9 cellular contexts compared by ENCODE assay signal in genomic region chr7:14457567-14458453, GRCh38.
DNase-seq lines count a peak whose midpoint lies in the region; ATAC-seq and TF ChIP-seq lines count a peak whose summit lies in the region.
"Had no signal": no experiment of that assay in that cellular context is flagged by ENCODE, and none has a peak within 500 bp of the region (broad histone marks: within the 10 kb centered on the region; RNA-seq: fewer than 3 reads in every experiment).

No MANE protein-coding gene starts in this region.

- H3K36me3 ChIP-seq in endocrine pancreas (ENCODE audit: control insufficient read depth, insufficient read depth, low read length): no peaks in the 10 kb centered on the region

- no peak overlapping the region for H3K9ac ChIP-seq in endocrine pancreas (ENCODE audit: control insufficient read depth, insufficient read depth, low read length)

- H3K4me1 ChIP-seq in endocrine pancreas (ENCODE audit: control insufficient read depth, insufficient read depth, low read length): peaks cover 5% of the 10 kb centered on the region

- no peaks in the 10 kb centered on the region for H3K36me3 Mint-ChIP-seq in activated CD4-positive, alpha-beta T cell treated with anti-CD3 and anti-CD28 coated beads for 36 hours (ENCODE audit: low read depth)
- no peaks in the 10 kb centered on the region for H3K36me3 Mint-ChIP-seq in WTC11
- no peaks in the 10 kb centered on the region for H3K36me3 Mint-ChIP-seq in stimulated activated effector memory CD8-positive, alpha-beta T cell treated with anti-CD3 and anti-CD28 coated beads, Interleukin-12 subunit alpha, Interleukin-12 subunit beta, amount 100 ng/mL, for 72 hours

- H3K4me3 ChIP-seq in endocrine pancreas (ENCODE audit: control insufficient read depth, insufficient read depth, low read length): peak overlapping the region; percentile 35
- H3K4me3 ChIP-seq: skin epidermis had no signal

- ATAC-seq in activated CD4-positive, alpha-beta T cell treated with anti-CD3 and anti-CD28 coated beads for 36 hours: no peak
- peak; percentile 86 for ATAC-seq in HG03342 (IDR thresholded peaks at IDR 0.05; ENCODE audit: unreplicated experiment)
- ATAC-seq in WTC11: peak; percentile 81
- no peak for ATAC-seq in stimulated activated effector memory CD8-positive, alpha-beta T cell treated with anti-CD3 and anti-CD28 coated beads, Interleukin-12 subunit alpha, Interleukin-12 subunit beta, amount 100 ng/mL, for 72 hours

- peaks cover 2% of the 10 kb centered on the region for H3K9me3 Mint-ChIP-seq in activated CD4-positive, alpha-beta T cell treated with anti-CD3 and anti-CD28 coated beads for 36 hours (ENCODE audit: low read depth)
- H3K9me3 Mint-ChIP-seq in WTC11: peaks cover 6% of the 10 kb centered on the region
- H3K9me3 Mint-ChIP-seq in stimulated activated effector memory CD8-positive, alpha-beta T cell treated with anti-CD3 and anti-CD28 coated beads, Interleukin-12 subunit alpha, Interleukin-12 subunit beta, amount 100 ng/mL, for 72 hours: no peaks in the 10 kb centered on the region

- intact Hi-C loops in activated CD4-positive, alpha-beta T cell treated with anti-CD3 and anti-CD28 coated beads for 36 hours (cut with DNase I, micrococcal nuclease): loop anchor here (1.0 to 5.0 kb wide), 4 partner anchors 466 to 1821 kb away; no protein-coding TSS in a partner anchor

- H3K9me3 ChIP-seq in endocrine pancreas (ENCODE audit: control insufficient read depth, low read length): no peaks in the 10 kb centered on the region

- H3K27me3 Mint-ChIP-seq in activated CD4-positive, alpha-beta T cell treated with anti-CD3 and anti-CD28 coated beads for 36 hours: no peaks in the 10 kb centered on the region
- H3K27me3 Mint-ChIP-seq in WTC11 (ENCODE audit: low read depth): no peaks in the 10 kb centered on the region

- CTCF ChIA-PET in activated CD4-positive, alpha-beta T cell treated with anti-CD3 and anti-CD28 coated beads for 36 hours (lab: Charles Lee): interaction anchor here (0.7 to 1.8 kb wide), 10 partner anchors 9 to 1176 kb away, joined by 3 to 10 read pairs (median 3); no protein-coding TSS in a partner anchor
- CTCF ChIA-PET in WTC11 (lab: Charles Lee): interaction anchor here (1.4 kb wide), 2 partner anchors 234 to 469 kb away, joined by 4 to 8 read pairs; partner anchors contain the start of gene ETV1

- no peaks in the 10 kb centered on the region for H3K4me1 Mint-ChIP-seq in activated CD4-positive, alpha-beta T cell treated with anti-CD3 and anti-CD28 coated beads for 36 hours
- peaks cover 10% of the 10 kb centered on the region; the same call in 1 of the 2 replicates for H3K4me1 Mint-ChIP-seq in WTC11
- no peaks in the 10 kb centered on the region for H3K4me1 Mint-ChIP-seq in stimulated activated effector memory CD8-positive, alpha-beta T cell treated with anti-CD3 and anti-CD28 coated beads, Interleukin-12 subunit alpha, Interleukin-12 subunit beta, amount 100 ng/mL, for 72 hours

- H3K27me3 ChIP-seq in endocrine pancreas (ENCODE audit: control insufficient read depth, insufficient read depth, low read length): no peaks in the 10 kb centered on the region

- H3K27ac Mint-ChIP-seq in activated CD4-positive, alpha-beta T cell treated with anti-CD3 and anti-CD28 coated beads for 36 hours: no peak overlapping the region
- H3K27ac Mint-ChIP-seq in WTC11: no peak overlapping the region
- H3K27ac Mint-ChIP-seq in stimulated activated effector memory CD8-positive, alpha-beta T cell treated with anti-CD3 and anti-CD28 coated beads, Interleukin-12 subunit alpha, Interleukin-12 subunit beta, amount 100 ng/mL, for 72 hours: no peak overlapping the region

- peak; percentile 79 for TF ChIP-seq CTCF in WTC11 (IDR thresholded peaks at IDR 0.05)

- peak; percentile 61 for DNase-seq in activated CD4-positive, alpha-beta T cell treated with anti-CD3 and anti-CD28 coated beads for 36 hours
- DNase-seq in activated CD4-positive, alpha-beta T cell treated with anti-CD3 and anti-CD28 coated beads for 1 hour: no peak
- DNase-seq in NCI-H345 treated with DMSO at 0.1 percent for 48 hours (lab: John Stamatoyannopoulos, UW; ENCODE audit: unreplicated experiment) (peak; percentile 27), WTC11 (ENCODE audit: low spot score) (peak; percentile 69), lung microvascular endothelial cell (ENCODE audit: low read depth in 2 of 2) (peak; percentile 81 to 87)
- DNase-seq in stimulated activated effector memory CD8-positive, alpha-beta T cell treated with anti-CD3 and anti-CD28 coated beads, Interleukin-12 subunit alpha, Interleukin-12 subunit beta, amount 100 ng/mL, for 72 hours (ENCODE audit: low spot score in 2 of 2): peak; percentile 28 to 53

- no peak overlapping the region for H3K4me3 Mint-ChIP-seq in activated CD4-positive, alpha-beta T cell treated with anti-CD3 and anti-CD28 coated beads for 36 hours
- peak overlapping the region; percentile 32 for H3K4me3 Mint-ChIP-seq in WTC11
- no peak overlapping the region for H3K4me3 Mint-ChIP-seq in stimulated activated effector memory CD8-positive, alpha-beta T cell treated with anti-CD3 and anti-CD28 coated beads, Interleukin-12 subunit alpha, Interleukin-12 subunit beta, amount 100 ng/mL, for 72 hours

- POLR2A ChIA-PET in activated CD4-positive, alpha-beta T cell treated with anti-CD3 and anti-CD28 coated beads for 36 hours (lab: Charles Lee): no interaction called here
- POLR2A ChIA-PET in WTC11 (lab: Charles Lee): no interaction called here

TF ChIP-seq in WTC11, 78 proteins besides CTCF, POLR2A, EP300 and RAD21:
- TF ChIP-seq E2F5 (CRISPR knock-in tag; IDR thresholded peaks at IDR 0.05) (no peak), HMGA2 (CRISPR knock-in tag; IDR thresholded peaks at IDR 0.05) (peak; percentile 79), TCF7 (CRISPR knock-in tag; IDR thresholded peaks at IDR 0.05; ENCODE audit: low read depth) (no peak), TEAD1 (CRISPR knock-in tag; IDR thresholded peaks at IDR 0.05) (no peak), ZNF317 (CRISPR knock-in tag; IDR thresholded peaks at IDR 0.05; ENCODE audit: borderline replicate concordance, low read depth) (no peak), GABPB1 (CRISPR knock-in tag; IDR thresholded peaks at IDR 0.05) (no peak)

Comparison
In these comparisons a context has a peak if more than half of its experiments do, and no peak if none do; other contexts are left out.
1. ATAC-seq: peak in HG03342 (single experiment) and WTC11 (single experiment); none in activated CD4-positive, alpha-beta T cell treated with anti-CD3 and anti-CD28 coated beads for 36 hours (single experiment) and stimulated activated effector memory CD8-positive, alpha-beta T cell treated with anti-CD3 and anti-CD28 coated beads, Interleukin-12 subunit alpha, Interleukin-12 subunit beta, amount 100 ng/mL, for 72 hours (single experiment).